Comparison of ENCODE assay signal across 11 cellular contexts in the genomic region with DNA sequence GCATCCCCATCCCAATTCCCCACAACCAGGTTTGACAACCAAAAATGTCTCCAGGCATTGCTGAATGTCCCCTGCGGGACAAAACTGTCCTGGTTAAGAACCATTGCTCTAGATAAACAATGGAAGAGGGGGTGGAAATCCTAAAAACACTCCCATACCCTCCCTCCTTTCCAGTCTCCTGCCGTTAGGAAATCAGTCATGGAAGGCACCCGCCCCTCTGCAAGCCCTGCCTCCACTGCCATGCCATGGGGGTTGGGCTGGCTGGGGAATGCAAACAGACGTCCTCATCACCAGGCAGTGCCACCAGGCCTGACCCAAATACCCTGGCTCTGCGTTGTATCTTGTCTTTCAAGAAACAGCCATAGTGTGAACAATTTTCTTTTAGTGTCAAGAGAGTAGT. TPM values are rescaled to one million over a fixed set of nuclear protein-coding genes. Genes with fewer than 3 reads are reported as not detected.
DNase-seq lines count a peak whose midpoint lies in the region; ATAC-seq and TF ChIP-seq lines count a peak whose summit lies in the region.
"Had no signal": no experiment of that assay in that cellular context is flagged by ENCODE, and none has a peak within 500 bp of the region (broad histone marks: within the 10 kb centered on the region; RNA-seq: fewer than 3 reads in every experiment).

No MANE protein-coding gene starts in this region.

- no peak overlapping the region for H4K91ac ChIP-seq in mesenchymal stem cell (ENCODE audit: low read length)

- peaks cover 99% of the 10 kb centered on the region for H3K4me1 Mint-ChIP-seq in stimulated activated naive CD8-positive, alpha-beta T cell treated with anti-CD3 and anti-CD28 coated beads, Interleukin-15, Interleukin-2, amounts not matched to agents 100 ng/mL and 50 ng/mL, for 24 hours (ENCODE audit: low read depth)

- no peak overlapping the region for H2BK120ac ChIP-seq in mesenchymal stem cell (ENCODE audit: low read depth, low read length)

- no peak overlapping the region for H3K4me2 ChIP-seq in mesenchymal stem cell (ENCODE audit: low read length, poor library complexity, severe bottlenecking)

- H3K27ac Mint-ChIP-seq in stimulated activated naive CD8-positive, alpha-beta T cell treated with anti-CD3 and anti-CD28 coated beads, Interleukin-15, Interleukin-2, amounts not matched to agents 100 ng/mL and 50 ng/mL, for 24 hours, result peak overlapping the region; percentile 83

- no peak overlapping the region for H3K23ac ChIP-seq in mesenchymal stem cell (ENCODE audit: low read length in 2 of 2)

- peaks cover 24% of the 10 kb centered on the region for H3K4me1 ChIP-seq in mesenchymal stem cell (ENCODE audit: control insufficient read depth, insufficient read depth, low read depth, low read length)
- peaks cover 42% of the 10 kb centered on the region for H3K4me1 ChIP-seq in vagina

- peaks cover 14% of the 10 kb centered on the region for H3K36me3 Mint-ChIP-seq in stimulated activated naive CD8-positive, alpha-beta T cell treated with anti-CD3 and anti-CD28 coated beads, Interleukin-15, Interleukin-2, amounts not matched to agents 100 ng/mL and 50 ng/mL, for 24 hours (ENCODE audit: low read depth)

- no peak overlapping the region for H2AFZ ChIP-seq in mesenchymal stem cell (ENCODE audit: low read depth, low read length)

- WGBS in mesenchymal stem cell, result 24% methylated on average over 4 of the region's 5 CpGs

- H3K27me3 ChIP-seq in mesenchymal stem cell (ENCODE audit: control insufficient read depth in 1 of 2, insufficient read depth in 1 of 2, low read length in 2 of 2) (no peaks in the 10 kb centered on the region), vagina (no peaks in the 10 kb centered on the region), MG63 (no peaks in the 10 kb centered on the region)

- peak overlapping the region; percentile 24 for H4K8ac ChIP-seq in mesenchymal stem cell (ENCODE audit: low read length)

- intact Hi-C loops in vagina (cut with DNase I), result no loop called here

- H3K27ac ChIP-seq in mesenchymal stem cell (ENCODE audit: low read length, poor library complexity, severe bottlenecking) (no peak overlapping the region), vagina (peak overlapping the region; percentile 13)

- H3K14ac ChIP-seq in mesenchymal stem cell (ENCODE audit: low read length in 2 of 2), result no peak overlapping the region

- no peak overlapping the region for H3K4me3 Mint-ChIP-seq in stimulated activated naive CD8-positive, alpha-beta T cell treated with anti-CD3 and anti-CD28 coated beads, Interleukin-15, Interleukin-2, amounts not matched to agents 100 ng/mL and 50 ng/mL, for 24 hours

- TF ChIP-seq POLR2A in vagina (IDR thresholded peaks at IDR 0.05), result no peak

- DNase-seq in stimulated activated naive CD8-positive, alpha-beta T cell treated with anti-CD3 and anti-CD28 coated beads, Interleukin-15, Interleukin-2, amounts not matched to agents 100 U/mL and 50 U/mL, for 24 hours, result no peak
- DNase-seq in cerebellum (ENCODE audit: low spot score), result peak; percentile 79
- no peak for DNase-seq in mesenchymal stem cell
- no peak for DNase-seq in vagina (ENCODE audit: extremely low spot score in 2 of 2)
- no peak for DNase-seq in stimulated activated CD4-positive, alpha-beta T cell treated with anti-CD3 and anti-CD28 coated beads, Interleukin-4, amount 100 ng/mL, for 4 hours
- DNase-seq in MG63, result no peak
- DNase-seq in OCI-M2 (lab: John Stamatoyannopoulos, UW; ENCODE audit: unreplicated experiment), result no peak
- DNase-seq: activated CD8-positive, alpha-beta memory T cell treated with anti-CD3 and anti-CD28 coated beads, Interleukin-2, amount 50 U/mL, for 4 hours; Calu3 had no signal

- H3K9me3 Mint-ChIP-seq in stimulated activated naive CD8-positive, alpha-beta T cell treated with anti-CD3 and anti-CD28 coated beads, Interleukin-15, Interleukin-2, amounts not matched to agents 100 ng/mL and 50 ng/mL, for 24 hours, result no peaks in the 10 kb centered on the region

- H3K79me1 ChIP-seq in mesenchymal stem cell (replicated peaks; ENCODE audit: low read length, poor library complexity, severe bottlenecking), result peaks cover 35% of the 10 kb centered on the region

- ATAC-seq in stimulated activated naive CD8-positive, alpha-beta T cell treated with anti-CD3 and anti-CD28 coated beads, Interleukin-15, Interleukin-2, amounts not matched to agents 100 U/mL and 50 U/mL, for 24 hours, result no peak

- no peak overlapping the region for H3K18ac ChIP-seq in mesenchymal stem cell (ENCODE audit: low read depth in 1 of 2, low read length in 2 of 2)

- H3K9ac ChIP-seq in mesenchymal stem cell (ENCODE audit: low read length), result no peak overlapping the region

- H3K27me3 Mint-ChIP-seq in stimulated activated naive CD8-positive, alpha-beta T cell treated with anti-CD3 and anti-CD28 coated beads, Interleukin-15, Interleukin-2, amounts not matched to agents 100 ng/mL and 50 ng/mL, for 24 hours, result no peaks in the 10 kb centered on the region

- TF ChIP-seq CTCF in vagina (IDR thresholded peaks at IDR 0.05), result no peak

- H3K4ac ChIP-seq in mesenchymal stem cell (ENCODE audit: low read depth in 1 of 2, low read length in 2 of 2), result peak overlapping the region in 1 of 2 experiments; percentile 43

- H2BK5ac ChIP-seq in mesenchymal stem cell (ENCODE audit: low read depth, low read length, poor library complexity, severe bottlenecking), result no peak overlapping the region

- H2BK15ac ChIP-seq in mesenchymal stem cell (ENCODE audit: low read depth, poor library complexity, severe bottlenecking), result no peak overlapping the region

- no peaks in the 10 kb centered on the region for H3K9me3 ChIP-seq in mesenchymal stem cell (ENCODE audit: control insufficient read depth, low read length)
- no peaks in the 10 kb centered on the region for H3K9me3 ChIP-seq in vagina
- H3K9me3 ChIP-seq in MG63, result no peaks in the 10 kb centered on the region

- peak overlapping the region in 1 of 2 experiments; percentile 30 for H2BK12ac ChIP-seq in mesenchymal stem cell (ENCODE audit: low read length in 2 of 2)

- peaks cover 0 to 4% of the 10 kb centered on the region in 2 experiments for H3K36me3 ChIP-seq in mesenchymal stem cell (ENCODE audit: control insufficient read depth in 1 of 2, insufficient read depth in 2 of 2, low read depth in 1 of 2, low read length in 2 of 2)
- no peaks in the 10 kb centered on the region for H3K36me3 ChIP-seq in vagina
- H3K36me3 ChIP-seq in MG63, result no peaks in the 10 kb centered on the region

- no peak overlapping the region for H2AK5ac ChIP-seq in mesenchymal stem cell (ENCODE audit: low read length, severe bottlenecking)

- H3K4me3 ChIP-seq in mesenchymal stem cell (ENCODE audit: insufficient read depth in 1 of 2, low read depth in 1 of 2, low read length in 2 of 2) (no peak overlapping the region), vagina (no peak overlapping the region), MG63 (no peak overlapping the region)
- H3K4me3 ChIP-seq: skin epidermis had no signal

RNA-seq across cellular contexts. Expression of a gene that starts 57.5 kb away (rescaled TPM):
- total RNA-seq in cerebellum (40.5 TPM), vagina (62.9 TPM)
- polyA plus RNA-seq in mesenchymal stem cell (2013, experiment 1 of 2), result 15.0 TPM
- 14.3 TPM for polyA plus RNA-seq in mesenchymal stem cell (2013, experiment 2 of 2)
- 11.2 and 17.2 TPM in 2 replicates for total RNA-seq in MG63 (2014; rRNA removed; shearing (Covaris generic); ENCODE audit: low replicate concordance)
